Comparison of ENCODE assay signal across 11 cellular contexts in the genomic region with DNA sequence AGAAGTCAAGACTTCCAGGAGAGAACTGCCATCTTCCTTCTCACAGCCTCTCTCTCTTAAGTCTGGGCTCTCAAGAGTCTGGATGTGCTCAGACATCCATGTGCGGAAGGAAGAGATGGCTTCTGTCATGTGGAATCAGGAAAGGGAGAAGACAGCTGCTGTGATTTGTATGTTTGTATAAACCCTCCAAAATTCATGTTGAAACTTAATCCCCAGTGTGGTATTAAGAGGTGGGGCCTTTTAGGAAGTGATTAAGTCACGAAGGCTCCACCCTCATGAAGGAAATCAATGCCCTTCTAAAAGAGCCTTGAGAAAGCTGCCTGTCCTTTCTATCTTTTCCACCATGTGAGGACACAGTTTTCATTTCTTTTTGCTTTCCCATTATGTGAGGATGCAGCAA.
"Had no signal": no experiment of that assay in that cellular context is flagged by ENCODE, and none has a peak within 500 bp of the region (broad histone marks: within the 10 kb centered on the region; RNA-seq: fewer than 3 reads in every experiment).

No MANE protein-coding gene starts in this region.

- DNase-seq: activated CD4-positive, alpha-beta T cell treated with anti-CD3 and anti-CD28 coated beads for 48 hours; activated CD8-positive, alpha-beta memory T cell treated with anti-CD3 and anti-CD28 coated beads, Interleukin-2, amount 50 U/mL, for 48 hours; activated CD8-positive, alpha-beta T cell treated with anti-CD3 and anti-CD28 coated beads, Interleukin-2, amount 10 ng/mL, durations not matched to agents 7 days and 5 days; activated naive CD8-positive, alpha-beta T cell treated with anti-CD3 and anti-CD28 coated beads, Interleukin-2, amount 10 ng/mL, durations not matched to agents 7 days and 5 days; effector memory CD4-positive, alpha-beta T cell; ovary; transverse colon had no signal

- H3K4me3 ChIP-seq: ascending aorta, coronary artery, ovary, transverse colon had no signal

- ATAC-seq: activated CD8-positive, alpha-beta T cell treated with anti-CD3 and anti-CD28 coated beads, Interleukin-2, amount 10 ng/mL, durations not matched to agents 7 days and 5 days; left lobe of liver; stimulated activated memory B cell treated with anti-CD40 and anti-IgM and Interleukin-4, amounts not matched to agents 10 μg/mL and 1 μg/mL and 100 μg/mL, for 72 hours had no signal
